Comparison of ENCODE assay signal across 9 cellular contexts in the genomic region with DNA sequence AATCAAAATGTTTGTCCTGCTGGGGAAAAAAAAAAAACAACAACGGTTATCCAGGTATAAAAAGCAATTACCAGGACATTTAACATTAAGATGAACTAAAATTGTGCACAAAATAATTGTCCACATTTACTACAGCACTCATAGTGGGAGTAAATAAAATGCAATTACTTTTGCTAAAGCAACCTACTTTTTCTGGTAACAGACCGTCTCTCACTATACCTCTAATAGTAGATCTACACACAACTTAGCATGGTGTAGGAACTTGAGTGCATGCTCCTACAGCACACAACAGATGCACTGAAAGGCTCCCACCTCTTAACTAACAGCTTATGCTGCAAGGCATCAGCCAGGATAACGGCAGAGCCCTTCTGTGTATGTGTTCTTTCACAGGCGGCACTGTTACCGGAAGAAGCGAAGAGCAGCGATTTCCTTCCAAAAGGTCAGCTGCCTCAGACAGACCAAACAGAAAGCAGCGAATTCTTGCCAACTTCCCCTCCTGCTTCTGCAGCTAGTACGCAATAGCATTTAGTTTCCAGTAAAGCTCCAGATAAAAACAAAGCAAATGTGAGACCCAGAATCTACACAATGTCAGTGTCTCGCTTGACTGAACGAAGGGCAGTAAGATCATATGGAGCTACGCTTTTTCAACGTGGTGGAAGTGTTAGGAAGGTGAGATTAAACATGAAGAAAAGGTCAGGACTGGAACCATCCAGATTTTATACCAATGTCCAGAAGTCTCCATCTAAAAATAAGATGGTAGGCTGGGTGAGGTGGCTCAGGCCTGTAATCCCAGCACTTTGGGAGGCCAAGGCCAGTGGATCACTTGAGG. TPM values are rescaled to one million over a fixed set of nuclear protein-coding genes. Genes with fewer than 3 reads are reported as not detected.
DNase-seq lines count a peak whose midpoint lies in the region; ATAC-seq and TF ChIP-seq lines count a peak whose summit lies in the region.
"Had no signal": no experiment of that assay in that cellular context is flagged by ENCODE, and none has a peak within 500 bp of the region (broad histone marks: within the 10 kb centered on the region; RNA-seq: fewer than 3 reads in every experiment).

No MANE protein-coding gene starts in this region.

- H3K27ac ChIP-seq in breast epithelium = peak overlapping the region; percentile 81 to 96
- H3K27ac ChIP-seq in mammary epithelial cell (ENCODE audit: insufficient read depth, low read depth, low read length) = no peak overlapping the region
- H3K27ac ChIP-seq in SJCRH30 = peak overlapping the region; percentile 49; the same call in 1 of the 2 replicates
- H3K27ac ChIP-seq: C4-2B had no signal

- intact Hi-C loops in breast epithelium (cut with DNase I; ENCODE audit: low total_unique reads) (no loop called here), mammary epithelial cell (cut with micrococcal nuclease) (no loop called here), Right ventricle myocardium superior (cut with DNase I) (no loop called here)

- H3K4me3 Mint-ChIP-seq in activated naive CD4-positive, alpha-beta T cell treated with anti-CD3 and anti-CD28 coated beads, Interleukin-2, amount 50 U/mL, for 24 hours = peak overlapping the region; percentile 91

- no peak overlapping the region for H3K9ac ChIP-seq in mammary epithelial cell (ENCODE audit: insufficient read depth, low read length)

- H3K4me1 ChIP-seq in breast epithelium (no peaks in the 10 kb centered on the region), mammary epithelial cell (ENCODE audit: insufficient read depth, low read length) (no peaks in the 10 kb centered on the region), SJCRH30 (0 out of 2 replicates have a peak, but pooled peaks cover 6% of the 10 kb centered on the region)

- no peaks in the 10 kb centered on the region for H3K27me3 Mint-ChIP-seq in activated naive CD4-positive, alpha-beta T cell treated with anti-CD3 and anti-CD28 coated beads, Interleukin-2, amount 50 U/mL, for 24 hours

- H3K9me3 Mint-ChIP-seq in activated naive CD4-positive, alpha-beta T cell treated with anti-CD3 and anti-CD28 coated beads, Interleukin-2, amount 50 U/mL, for 24 hours = no peaks in the 10 kb centered on the region

- no peak overlapping the region for H3K4me2 ChIP-seq in mammary epithelial cell (ENCODE audit: insufficient read depth, low read depth, low read length)

- H3K4me3 ChIP-seq in breast epithelium (peak overlapping the region in 2 of 3 donors; percentile 39 to 49), mammary epithelial cell (replicated peaks in 1 of 3; ENCODE audit: insufficient read depth in 1 of 3, low read depth in 2 of 3, low read length in 3 of 3) (no peak overlapping the region), SJCRH30 (peak overlapping the region; percentile 47)

- no peak for TF ChIP-seq POLR2A in breast epithelium (IDR thresholded peaks at IDR 0.05)

- dilution Hi-C loops in mammary epithelial cell (cut with HindIII; ENCODE audit: low sequenced_read_pairs) = no loop called here

- TF ChIP-seq CTCF in breast epithelium (IDR thresholded peaks at IDR 0.05) (no peak), mammary epithelial cell (conservative IDR thresholded peaks at IDR 0.05 in 1 of 2, IDR thresholded peaks at IDR 0.05 in 1 of 2; ENCODE audit: extremely low read depth in 1 of 2, insufficient read depth in 1 of 2, low read depth in 1 of 2, low read length in 2 of 2) (no peak)

- peaks cover 14% of the 10 kb centered on the region for H3K79me2 ChIP-seq in mammary epithelial cell (ENCODE audit: insufficient read depth, low read length)

- H3K36me3 ChIP-seq in breast epithelium (no peaks in the 10 kb centered on the region), mammary epithelial cell (ENCODE audit: insufficient read depth, low read length) (no peaks in the 10 kb centered on the region), SJCRH30 (no peaks in the 10 kb centered on the region)

- no peaks in the 10 kb centered on the region for H3K9me3 ChIP-seq in breast epithelium
- H3K9me3 ChIP-seq in mammary epithelial cell (replicated peaks; ENCODE audit: insufficient read depth, low read length) = peaks cover 2% of the 10 kb centered on the region
- no peaks in the 10 kb centered on the region for H3K9me3 ChIP-seq in SJCRH30 (replicated peaks)

- BruUV-seq in mammary epithelial cell (replicated peaks; lab: Mats Ljungman, UMichigan) = no TSS peak

- no peak overlapping the region for H2AFZ ChIP-seq in mammary epithelial cell (ENCODE audit: low read depth, low read length)

- peaks cover 4% of the 10 kb centered on the region for H3K36me3 Mint-ChIP-seq in activated naive CD4-positive, alpha-beta T cell treated with anti-CD3 and anti-CD28 coated beads, Interleukin-2, amount 50 U/mL, for 24 hours

- H3K27me3 ChIP-seq in breast epithelium = no peaks in the 10 kb centered on the region
- no peaks in the 10 kb centered on the region for H3K27me3 ChIP-seq in mammary epithelial cell (ENCODE audit: insufficient read depth, low read length)
- H3K27me3 ChIP-seq in SJCRH30 = no peaks in the 10 kb centered on the region

- peaks cover 83% of the 10 kb centered on the region for H3K4me1 Mint-ChIP-seq in activated naive CD4-positive, alpha-beta T cell treated with anti-CD3 and anti-CD28 coated beads, Interleukin-2, amount 50 U/mL, for 24 hours

- ATAC-seq in HG03457 (IDR thresholded peaks at IDR 0.05; ENCODE audit: unreplicated experiment) = peak; percentile 63
- ATAC-seq in Right ventricle myocardium superior (ENCODE audit: poor library complexity) = peak; percentile 97

- H3K27ac Mint-ChIP-seq in activated naive CD4-positive, alpha-beta T cell treated with anti-CD3 and anti-CD28 coated beads, Interleukin-2, amount 50 U/mL, for 24 hours = peak overlapping the region; percentile 100

- peak; percentile 57 to 79 for DNase-seq in breast epithelium (ENCODE audit: low spot score in 2 of 2)
- no peak for DNase-seq in mammary epithelial cell
- peak; percentile 82 to 91 for DNase-seq in SJCRH30
- peak; percentile 78 for DNase-seq in Right ventricle myocardium superior
- DNase-seq in putamen (ENCODE audit: low spot score) = peak; percentile 91
- peak; percentile 85 for DNase-seq in ureter (ENCODE audit: low spot score)

- in situ Hi-C loops in mammary epithelial cell (cut with MboI; ENCODE audit: low sequenced_read_pairs in 2 of 2) = no loop called here

- CTCF ChIA-PET in mammary epithelial cell (lab: Charles Lee; ENCODE audit: low non-redundant PET) = interaction anchor here (0.6 kb wide), 1 partner anchor 27 kb away, joined by 5 read pairs; no protein-coding TSS in a partner anchor

- no peaks in the 10 kb centered on the region for H4K20me1 ChIP-seq in mammary epithelial cell (ENCODE audit: insufficient read depth, low read length)

- WGBS in mammary epithelial cell (ENCODE audit: low coverage, missing lambda C conversion rate) = 88% methylated on average over 13 of the region's 13 CpGs

RNA-seq across cellular contexts. Expression of a gene that starts 27.6 kb away (rescaled TPM):
- 100 to 1,000 TPM in 2 of 3 donors, 10 to 100 TPM in 1; 97.2 to 130 (median 101) TPM for total RNA-seq in breast epithelium
- 10 to 100 TPM; 20.0 to 20.5 TPM for total RNA-seq in mammary epithelial cell
- polyA plus RNA-seq in mammary epithelial cell = 13.3 TPM
- 82.6 TPM for polyA minus RNA-seq in mammary epithelial cell
- 25.7 and 31.1 TPM in 2 replicates for total RNA-seq in SJCRH30 (2014; rRNA removed; shearing (Covaris generic))
- 30.0 TPM for total RNA-seq in Right ventricle myocardium superior
- 64.0 TPM for total RNA-seq in ureter

RNA-seq across cellular contexts. Expression of a gene that starts 39.7 kb away (rescaled TPM):
- total RNA-seq in breast epithelium (100 to 1,000 TPM in 1 of 3 donors, 10 to 100 TPM in 2; 72.8 to 363 (median 78.9) TPM), mammary epithelial cell (10 to 100 TPM in 1 of 2 donors, 1 to 10 TPM in 1; 1.7 to 10.5 TPM), Right ventricle myocardium superior (14.9 TPM), ureter (37.4 TPM)
- polyA plus RNA-seq in mammary epithelial cell = 1.2 TPM
- polyA minus RNA-seq in mammary epithelial cell = 5.2 TPM
- 5.0 and 5.9 TPM in 2 replicates for total RNA-seq in SJCRH30 (2014; rRNA removed; shearing (Covaris generic))

RNA-seq across cellular contexts. Expression of a gene that starts 54.3 kb away (rescaled TPM):
- total RNA-seq in breast epithelium (10 to 100 TPM; 29.1 to 53.0 (median 33.1) TPM), mammary epithelial cell (10 to 100 TPM; 10.9 to 24.8 TPM), Right ventricle myocardium superior (8.1 TPM), ureter (26.2 TPM)
- polyA plus RNA-seq in mammary epithelial cell = 7.6 TPM
- 3.0 TPM for polyA minus RNA-seq in mammary epithelial cell
- 6.7 and 9.9 TPM in 2 replicates for total RNA-seq in SJCRH30 (2014; rRNA removed; shearing (Covaris generic))

Comparison
In these comparisons a context has a peak if more than half of its experiments do, and no peak if none do; other contexts are left out.
1. H3K4me3 ChIP-seq: peak in breast epithelium (2 of 3) and SJCRH30 (single experiment); none in mammary epithelial cell (0 of 3).